Comparison of ENCODE assay signal across 1 cellular context in genomic region chr7:100441641-100442535, GRCh38.
TF ChIP-seq lines count a peak whose summit lies in the region.

No MANE protein-coding gene starts in this region.

TF ChIP-seq in H1, 55 proteins besides CTCF, POLR2A, EP300 and RAD21:
- TF ChIP-seq SIRT6 (IDR thresholded peaks at IDR 0.05; ENCODE audit: low read length) (no peak), RBBP5 (IDR thresholded peaks at IDR 0.05; ENCODE audit: borderline replicate concordance, low read depth, low read length) (no peak), HDAC6 (IDR thresholded peaks at IDR 0.05; ENCODE audit: low read depth, low read length) (no peak), RNF2 (IDR thresholded peaks at IDR 0.05; ENCODE audit: borderline replicate concordance, low read depth, low read length, missing control alignments, poor library complexity, severe bottlenecking) (no peak), BCL11A (IDR thresholded peaks at IDR 0.05; ENCODE audit: low read depth in 2 of 2, low read length in 2 of 2) (no peak)
